15 cellular contexts compared by ENCODE assay signal in genomic region chr20:1300083-1300840, GRCh38. TPM values are rescaled to one million over a fixed set of nuclear protein-coding genes. Genes with fewer than 3 reads are reported as not detected.
DNase-seq lines count a peak whose midpoint lies in the region; ATAC-seq, FAIRE-seq and TF ChIP-seq lines count a peak whose summit lies in the region.
"Had no signal": no experiment of that assay in that cellular context is flagged by ENCODE, and none has a peak within 500 bp of the region (broad histone marks: within the 10 kb centered on the region; RNA-seq: fewer than 3 reads in every experiment).

No MANE protein-coding gene starts in this region.

- no peak overlapping the region for H3K9ac ChIP-seq in HUES64 (ENCODE audit: low read depth, low read length)
- H3K9ac ChIP-seq: neural progenitor cell had no signal

- TF ChIP-seq CTCF in osteoblast (IDR thresholded peaks at IDR 0.05; ENCODE audit: extremely low read depth, low read depth, low read length) (no peak), gastroesophageal sphincter (IDR thresholded peaks at IDR 0.05) (no peak), D721Med (IDR thresholded peaks at IDR 0.05; ENCODE audit: insufficient read depth, missing control alignments) (no peak)

- WGBS in HUES64 = 94% methylated on average over 18 of the region's 18 CpGs
- WGBS in gastroesophageal sphincter (ENCODE audit: low coverage in 1 of 2), 2 donors = 78% methylated on average over 3 of the region's 18 CpGs; no CpG with 5 or more reads in 1 of the 2 donors

- H3K36me3 Mint-ChIP-seq in activated CD4-positive, alpha-beta T cell treated with anti-CD3 and anti-CD28 coated beads, Interleukin-2, amount 10 ng/mL, durations not matched to agents 24 days and 14 days (ENCODE audit: low read depth) = no peaks in the 10 kb centered on the region
- H3K36me3 Mint-ChIP-seq in activated naive CD8-positive, alpha-beta T cell = peaks cover 2% of the 10 kb centered on the region
- H3K36me3 Mint-ChIP-seq: neural progenitor cell had no signal

- DNase-seq in activated CD4-positive, alpha-beta T cell treated with anti-CD3 and anti-CD28 coated beads, Interleukin-2, amount 10 ng/mL, durations not matched to agents 24 days and 14 days = no peak
- no peak for DNase-seq in activated CD4-positive, alpha-beta T cell treated with anti-CD3 and anti-CD28 coated beads, Interleukin-2, amount 50 U/mL, for 4 hours
- DNase-seq in osteoblast (ENCODE audit: insufficient read length, low spot score, missing footprints) = peak; percentile 89
- DNase-seq in NK-92 treated with Interleukin-12 subunit alpha and Interleukin-12 subunit beta, amount 100 ng/mL, for 24 hours (lab: John Stamatoyannopoulos, UW) = no peak
- no peak for DNase-seq in D721Med (ENCODE audit: insufficient read length, low spot score)
- DNase-seq: adrenal gland, gastrocnemius medialis, NCI-H187 treated with DMSO at 0.1 percent for 48 hours, NCI-H748 treated with DMSO at 0.1 percent for 48 hours had no signal

- H3K4me2 ChIP-seq in osteoblast (ENCODE audit: insufficient read depth, low read length) = no peak overlapping the region

- H3K36me3 ChIP-seq in HUES64 (ENCODE audit: insufficient read depth, low read length) (no peaks in the 10 kb centered on the region), osteoblast (ENCODE audit: insufficient read depth, low read length) (peaks cover 3% of the 10 kb centered on the region), gastroesophageal sphincter (peaks cover 0 to 78% of the 10 kb centered on the region in 2 donors)
- H3K36me3 ChIP-seq: adrenal gland, gastrocnemius medialis, neural progenitor cell had no signal

- H3K4me1 ChIP-seq in HUES64 (ENCODE audit: insufficient read depth, low read length) (peaks cover 8% of the 10 kb centered on the region; the same call in 1 of the 2 replicates), osteoblast (ENCODE audit: insufficient read depth, low read length) (peaks cover 11% of the 10 kb centered on the region), gastroesophageal sphincter (no peaks in the 10 kb centered on the region)
- H3K4me1 ChIP-seq: adrenal gland, gastrocnemius medialis had no signal

- H3K4me3 ChIP-seq in HUES64 (ENCODE audit: low read length) (no peak overlapping the region), osteoblast (ENCODE audit: insufficient read depth, low read length) (no peak overlapping the region), gastroesophageal sphincter (no peak overlapping the region)
- H3K4me3 ChIP-seq: adrenal gland, gastrocnemius medialis, neural progenitor cell, thyroid gland had no signal

- no peak for TF ChIP-seq EP300 in gastroesophageal sphincter (IDR thresholded peaks at IDR 0.05)

- H3K27ac Mint-ChIP-seq in activated CD4-positive, alpha-beta T cell treated with anti-CD3 and anti-CD28 coated beads, Interleukin-2, amount 10 ng/mL, durations not matched to agents 24 days and 14 days = peak overlapping the region; percentile 90
- peak overlapping the region; percentile 92 for H3K27ac Mint-ChIP-seq in activated naive CD8-positive, alpha-beta T cell
- H3K27ac Mint-ChIP-seq: neural progenitor cell had no signal

- no peaks in the 10 kb centered on the region for H4K20me1 ChIP-seq in osteoblast (ENCODE audit: insufficient read depth, low read length)

- H3K27ac ChIP-seq in HUES64 (ENCODE audit: low read depth, low read length) (peak overlapping the region; percentile 53; the same call in 1 of the 2 replicates), osteoblast (ENCODE audit: low read depth, low read length) (no peak overlapping the region), gastroesophageal sphincter (no peak overlapping the region)
- H3K27ac ChIP-seq: adrenal gland, gastrocnemius medialis, neural progenitor cell had no signal

- intact Hi-C loops in activated CD4-positive, alpha-beta T cell treated with anti-CD3 and anti-CD28 coated beads, Interleukin-2, amount 10 ng/mL, durations not matched to agents 24 days and 14 days (cut with micrococcal nuclease) = loop anchor here (2.0 to 5.0 kb wide), 2 partner anchors 25 to 73 kb away; partner anchors contain the start of gene RAD21L1

- no peaks in the 10 kb centered on the region for H3K27me3 Mint-ChIP-seq in activated CD4-positive, alpha-beta T cell treated with anti-CD3 and anti-CD28 coated beads, Interleukin-2, amount 10 ng/mL, durations not matched to agents 24 days and 14 days
- H3K27me3 Mint-ChIP-seq in activated naive CD8-positive, alpha-beta T cell = no peaks in the 10 kb centered on the region

- TF ChIP-seq POLR2A in gastroesophageal sphincter (IDR thresholded peaks at IDR 0.05) = no peak

- H3K79me2 ChIP-seq in osteoblast (ENCODE audit: insufficient read depth, low read length) = no peaks in the 10 kb centered on the region

- H3K9me3 ChIP-seq in HUES64 (ENCODE audit: insufficient read depth, low read depth, low read length) = no peaks in the 10 kb centered on the region
- no peaks in the 10 kb centered on the region for H3K9me3 ChIP-seq in osteoblast (ENCODE audit: low read depth, low read length)
- H3K9me3 ChIP-seq in gastroesophageal sphincter = no peaks in the 10 kb centered on the region
- H3K9me3 ChIP-seq: adrenal gland, gastrocnemius medialis, thyroid gland had no signal

- H2AFZ ChIP-seq in osteoblast (ENCODE audit: low read length) = peak overlapping the region; percentile 71

- FAIRE-seq in D721Med (lab: Jason Lieb, UNC) = no peak

- no peaks in the 10 kb centered on the region for H3K27me3 ChIP-seq in HUES64 (ENCODE audit: insufficient read depth, low read length)
- H3K27me3 ChIP-seq in osteoblast (ENCODE audit: insufficient read depth, low read length) = no peaks in the 10 kb centered on the region
- H3K27me3 ChIP-seq in gastroesophageal sphincter = no peaks in the 10 kb centered on the region
- H3K27me3 ChIP-seq: adrenal gland, gastrocnemius medialis, neural progenitor cell, thyroid gland had no signal

- no peaks in the 10 kb centered on the region for H3K9me3 Mint-ChIP-seq in activated CD4-positive, alpha-beta T cell treated with anti-CD3 and anti-CD28 coated beads, Interleukin-2, amount 10 ng/mL, durations not matched to agents 24 days and 14 days
- H3K9me3 Mint-ChIP-seq in activated naive CD8-positive, alpha-beta T cell (ENCODE audit: low read depth) = no peaks in the 10 kb centered on the region
- H3K9me3 Mint-ChIP-seq: neural progenitor cell had no signal

- peaks cover 20% of the 10 kb centered on the region for H3K4me1 Mint-ChIP-seq in activated CD4-positive, alpha-beta T cell treated with anti-CD3 and anti-CD28 coated beads, Interleukin-2, amount 10 ng/mL, durations not matched to agents 24 days and 14 days
- peaks cover 28% of the 10 kb centered on the region for H3K4me1 Mint-ChIP-seq in activated naive CD8-positive, alpha-beta T cell (ENCODE audit: low read depth)

- no peak for ATAC-seq in gastroesophageal sphincter
- ATAC-seq: gastrocnemius medialis, Right ventricle myocardium inferior had no signal

- peak overlapping the region; percentile 80 for H3K4me3 Mint-ChIP-seq in activated CD4-positive, alpha-beta T cell treated with anti-CD3 and anti-CD28 coated beads, Interleukin-2, amount 10 ng/mL, durations not matched to agents 24 days and 14 days
- H3K4me3 Mint-ChIP-seq in activated naive CD8-positive, alpha-beta T cell = peak overlapping the region; percentile 76

RNA-seq across cellular contexts. Expression of gene SDCBP2, which starts 28.7 kb away (rescaled TPM):
- total RNA-seq in activated CD4-positive, alpha-beta T cell treated with anti-CD3 and anti-CD28 coated beads, Interleukin-2, amount 10 ng/mL, durations not matched to agents 24 days and 14 days = 2.0 and 3.0 TPM in 2 replicates
- 1.3 TPM for polyA plus RNA-seq in HUES64 (2013, experiment 1 of 2)
- 1.8 TPM for polyA plus RNA-seq in HUES64 (2013, experiment 2 of 2)
- total RNA-seq in osteoblast (2.2 and 3.2 TPM in 2 replicates), gastroesophageal sphincter (10 to 100 TPM in 1 of 4 donors, 1 to 10 TPM in 3; 1.6 to 17.5 (median 3.5) TPM)

RNA-seq across cellular contexts. Expression of gene SNPH, which starts 34.2 kb away (rescaled TPM):
- total RNA-seq in activated CD4-positive, alpha-beta T cell treated with anti-CD3 and anti-CD28 coated beads, Interleukin-2, amount 10 ng/mL, durations not matched to agents 24 days and 14 days = 1.7 and 1.8 TPM in 2 replicates
- polyA plus RNA-seq in HUES64 (2013, experiment 1 of 2) = 1.4 TPM
- 1.5 TPM for polyA plus RNA-seq in HUES64 (2013, experiment 2 of 2)
- total RNA-seq in osteoblast (9.4 and 10.0 TPM in 2 replicates), gastroesophageal sphincter (10 to 100 TPM in 3 of 4 donors, 1 to 10 TPM in 1; 9.8 to 31.6 (median 12.5) TPM)
